Comparison of ENCODE assay signal across 9 cellular contexts in the genomic region with DNA sequence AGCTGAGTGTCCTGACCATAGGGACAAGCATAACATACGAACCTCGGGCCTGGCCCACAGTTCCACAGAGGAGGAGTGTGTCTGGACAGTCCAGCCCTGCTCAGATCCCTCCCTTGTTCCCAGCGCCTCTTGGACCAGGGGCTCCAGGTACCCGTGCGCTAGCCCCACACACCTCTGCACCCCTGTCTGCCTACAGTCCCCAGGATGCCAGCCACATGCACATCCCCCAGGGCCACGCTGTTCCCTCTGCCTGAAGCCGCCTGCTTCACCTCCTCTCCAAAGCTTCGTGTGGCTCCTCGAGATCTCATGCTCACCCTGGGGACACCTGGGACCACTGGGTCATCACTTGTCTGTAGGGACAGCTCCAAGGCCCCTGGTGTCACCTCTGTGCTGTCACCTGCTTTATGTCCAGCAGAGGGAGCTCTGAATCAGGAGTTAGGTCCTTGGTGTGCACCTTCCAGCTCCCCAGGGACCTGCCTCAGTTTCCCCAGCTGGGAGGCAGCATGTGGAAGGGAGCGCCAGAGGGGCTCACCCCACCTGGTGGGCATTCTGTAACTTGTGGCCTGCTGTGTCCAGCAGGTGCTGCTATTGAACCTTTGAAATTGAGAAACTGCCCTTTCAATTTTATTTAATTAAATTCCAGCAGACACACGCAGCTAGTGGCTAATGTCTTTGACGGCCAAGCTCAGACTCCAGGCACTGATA. TPM values are rescaled to one million over a fixed set of nuclear protein-coding genes. Genes with fewer than 3 reads are reported as not detected.
A peak's percentile ranks its signal among the peaks of the same experiment; 100 is the strongest.
DNase-seq lines count a peak whose midpoint lies in the region; ATAC-seq and TF ChIP-seq lines count a peak whose summit lies in the region.
"Had no signal": no experiment of that assay in that cellular context is flagged by ENCODE, and none has a peak within 500 bp of the region (broad histone marks: within the 10 kb centered on the region; RNA-seq: fewer than 3 reads in every experiment).

No MANE protein-coding gene starts in this region.

- in situ Hi-C loops in ACHN (cut with HindIII; ENCODE audit: low pct_ligation_motif_present, low pct_unique_long_range_greater_than_20kb, low sequenced_read_pairs): loop anchor here (5.0 kb wide), 1 partner anchor 54 kb away; no protein-coding TSS in a partner anchor

- TF ChIP-seq CTCF in GM12873 (IDR thresholded peaks at IDR 0.05; ENCODE audit: insufficient read depth, low read depth, low read length, missing control alignments): peak; percentile 86

- DNase-seq in ACHN (peak; percentile 51), RKO (ENCODE audit: low spot score) (peak; percentile 52), right cardiac atrium (peak in 2 of 3 donors; percentile 45 to 54), HPDE6-E6E7 (ENCODE audit: extremely low spot score) (no peak)
- DNase-seq in activated naive CD4-positive, alpha-beta T cell treated with anti-CD3 and anti-CD28 coated beads, Interleukin-2, amount 50 U/mL, for 16 hours: peak; percentile 48
- peak; percentile 19 for DNase-seq in stimulated activated CD4-positive, alpha-beta T cell treated with anti-CD3 and anti-CD28 coated beads, Interleukin-2, amount 100 ng/mL, for 4 hours (ENCODE audit: low read depth)

- ATAC-seq in right cardiac atrium (peak; percentile 19 to 43), HG02759 (IDR thresholded peaks at IDR 0.05; ENCODE audit: unreplicated experiment) (no peak)

- H3K9me3 ChIP-seq in right cardiac atrium (ENCODE audit: control insufficient read depth, low read length): no peaks in the 10 kb centered on the region

- H3K27me3 ChIP-seq in right cardiac atrium (ENCODE audit: control insufficient read depth, insufficient read depth): no peaks in the 10 kb centered on the region

- intact Hi-C loops in right cardiac atrium (cut with DNase I): no loop called here

- no peak overlapping the region for H3K27ac ChIP-seq in right cardiac atrium (ENCODE audit: low read length)

- H3K4me3 ChIP-seq in right cardiac atrium (ENCODE audit: low read length): no peak overlapping the region

- WGBS in right cardiac atrium: 45% methylated on average over 12 of the region's 12 CpGs

- H3K4me1 ChIP-seq in right cardiac atrium (ENCODE audit: control insufficient read depth, insufficient read depth, low read length): no peaks in the 10 kb centered on the region

RNA-seq across cellular contexts. Expression of a gene that starts 7.3 kb away (rescaled TPM):
- total RNA-seq in right cardiac atrium: 10 to 100 TPM; 23.0 to 27.6 (median 25.2) TPM
- 15.3 TPM for polyA plus RNA-seq in right cardiac atrium

RNA-seq across cellular contexts. Expression of a gene that starts 12.4 kb away (rescaled TPM):
- total RNA-seq in right cardiac atrium: not detected
- polyA plus RNA-seq in right cardiac atrium: not detected
- total RNA-seq: temporal lobe had no signal

RNA-seq across cellular contexts. Expression of a gene that starts 31.0 kb away (rescaled TPM):
- total RNA-seq in right cardiac atrium: not detected
- polyA plus RNA-seq in right cardiac atrium: not detected

RNA-seq across cellular contexts. Expression of a gene that starts 49.3 kb away (rescaled TPM):
- 10 to 100 TPM; 39.5 to 50.7 (median 41.7) TPM for total RNA-seq in right cardiac atrium
- 36.9 TPM for polyA plus RNA-seq in right cardiac atrium
